ENCODE assay signal across 15 cellular contexts in genomic region chr11:202490-202889, GRCh38. TPM values are rescaled to one million over a fixed set of nuclear protein-coding genes. Genes with fewer than 3 reads are reported as not detected.
DNase-seq lines count a peak whose midpoint lies in the region; ATAC-seq and TF ChIP-seq lines count a peak whose summit lies in the region.
"Had no signal": no experiment of that assay in that cellular context is flagged by ENCODE, and none has a peak within 500 bp of the region (broad histone marks: within the 10 kb centered on the region; RNA-seq: fewer than 3 reads in every experiment).

No MANE protein-coding gene starts in this region.

- intact Hi-C loops in Right ventricle myocardium inferior (cut with DNase I) (no loop called here), stomach (cut with DNase I; ENCODE audit: low total_unique reads) (no loop called here)

- H3K27ac ChIP-seq in right atrium auricular region = no peak overlapping the region
- peak overlapping the region in 2 of 5 donors; percentile 18 to 48 for H3K27ac ChIP-seq in stomach

- peak; percentile 36 for DNase-seq in right atrium auricular region (ENCODE audit: low spot score)
- no peak for DNase-seq in Right ventricle myocardium inferior (ENCODE audit: missing footprints)
- DNase-seq in activated CD8-positive, alpha-beta T cell treated with anti-CD3 and anti-CD28 coated beads, Interleukin-2, amount 10 ng/mL, durations not matched to agents 7 days and 5 days = peak; percentile 19
- no peak for DNase-seq in immature natural killer cell
- DNase-seq in stomach = peak; percentile 14
- DNase-seq: DMS79; effector CD8-positive, alpha-beta T cell; mucosa of descending colon; NCI-H1105; NCI-H446 had no signal

- POLR2A ChIA-PET in activated CD8-positive, alpha-beta T cell treated with anti-CD3 and anti-CD28 coated beads, Interleukin-2, amount 10 ng/mL, durations not matched to agents 7 days and 5 days (lab: Charles Lee) = no interaction called here

- TF ChIP-seq CTCF in right atrium auricular region (IDR thresholded peaks at IDR 0.05) (no peak), stomach (IDR thresholded peaks at IDR 0.05) (no peak)

- peaks cover 36% of the 10 kb centered on the region for H3K36me3 ChIP-seq in right atrium auricular region
- H3K36me3 ChIP-seq in stomach = peaks cover 12 to 58% (median 55%) of the 10 kb centered on the region in 4 donors

- 78 to 88% (median 81%) methylated on average over 8 of the region's 8 CpGs for WGBS in stomach, 5 donors

- H3K9me3 Mint-ChIP-seq in activated CD8-positive, alpha-beta T cell treated with anti-CD3 and anti-CD28 coated beads, Interleukin-2, amount 10 ng/mL, durations not matched to agents 7 days and 5 days (ENCODE audit: insufficient read depth) = no peaks in the 10 kb centered on the region
- H3K9me3 Mint-ChIP-seq in immature natural killer cell = no peaks in the 10 kb centered on the region

- no peak for TF ChIP-seq EP300 in stomach (IDR thresholded peaks at IDR 0.05)

- H3K9me3 ChIP-seq in right atrium auricular region (no peaks in the 10 kb centered on the region), stomach (no peaks in the 10 kb centered on the region)
- H3K9me3 ChIP-seq: mucosa of descending colon had no signal

- H3K27me3 ChIP-seq in right atrium auricular region (no peaks in the 10 kb centered on the region), stomach (no peaks in the 10 kb centered on the region)

- H3K4me3 ChIP-seq in right atrium auricular region = no peak overlapping the region
- no peak overlapping the region for H3K4me3 ChIP-seq in stomach
- H3K4me3 ChIP-seq: mucosa of descending colon had no signal

- peaks cover 30% of the 10 kb centered on the region for H3K36me3 Mint-ChIP-seq in activated CD8-positive, alpha-beta T cell treated with anti-CD3 and anti-CD28 coated beads, Interleukin-2, amount 10 ng/mL, durations not matched to agents 7 days and 5 days (ENCODE audit: low read depth)
- peaks cover 0 to 8% (median 0%) of the 10 kb centered on the region in 3 donors for H3K36me3 Mint-ChIP-seq in immature natural killer cell

- ATAC-seq in Right ventricle myocardium inferior = no peak
- ATAC-seq in activated CD8-positive, alpha-beta T cell treated with anti-CD3 and anti-CD28 coated beads, Interleukin-2, amount 10 ng/mL, durations not matched to agents 7 days and 5 days = no peak
- no peak for ATAC-seq in HG03280 (IDR thresholded peaks at IDR 0.05; ENCODE audit: unreplicated experiment)
- ATAC-seq in HG03432 (IDR thresholded peaks at IDR 0.05; ENCODE audit: unreplicated experiment) = no peak
- no peak for ATAC-seq in HG02840 (IDR thresholded peaks at IDR 0.05; ENCODE audit: low FRiP score, unreplicated experiment)
- ATAC-seq: mucosa of descending colon had no signal

- peak overlapping the region; percentile 77 for H3K27ac Mint-ChIP-seq in activated CD8-positive, alpha-beta T cell treated with anti-CD3 and anti-CD28 coated beads, Interleukin-2, amount 10 ng/mL, durations not matched to agents 7 days and 5 days
- H3K27ac Mint-ChIP-seq in immature natural killer cell = peak overlapping the region in 4 of 6 donors; percentile 13 to 73 (median 45)

- no peaks in the 10 kb centered on the region for H3K27me3 Mint-ChIP-seq in activated CD8-positive, alpha-beta T cell treated with anti-CD3 and anti-CD28 coated beads, Interleukin-2, amount 10 ng/mL, durations not matched to agents 7 days and 5 days (ENCODE audit: low read depth)
- peaks cover 7 to 15% (median 10%) of the 10 kb centered on the region in 3 donors for H3K27me3 Mint-ChIP-seq in immature natural killer cell (ENCODE audit: low read depth in 3 of 3)

- CTCF ChIA-PET in activated CD8-positive, alpha-beta T cell treated with anti-CD3 and anti-CD28 coated beads, Interleukin-2, amount 10 ng/mL, durations not matched to agents 7 days and 5 days (lab: Charles Lee) = interaction anchor here (0.9 kb wide), 1 partner anchor 48 kb away, joined by 3 read pairs; no protein-coding TSS in a partner anchor

- no peak for TF ChIP-seq POLR2A in stomach (IDR thresholded peaks at IDR 0.05)

- peak overlapping the region; percentile 26 for H3K4me3 Mint-ChIP-seq in activated CD8-positive, alpha-beta T cell treated with anti-CD3 and anti-CD28 coated beads, Interleukin-2, amount 10 ng/mL, durations not matched to agents 7 days and 5 days
- no peak overlapping the region for H3K4me3 Mint-ChIP-seq in immature natural killer cell

- H3K4me1 ChIP-seq in right atrium auricular region (peaks cover 0 to 40% of the 10 kb centered on the region in 2 donors), stomach (peaks cover 13 to 55% (median 40%) of the 10 kb centered on the region in 4 donors)

- peaks cover 56% of the 10 kb centered on the region for H3K4me1 Mint-ChIP-seq in activated CD8-positive, alpha-beta T cell treated with anti-CD3 and anti-CD28 coated beads, Interleukin-2, amount 10 ng/mL, durations not matched to agents 7 days and 5 days (ENCODE audit: low read depth)
- H3K4me1 Mint-ChIP-seq in immature natural killer cell = peaks cover 37 to 39% of the 10 kb centered on the region in 2 donors

RNA-seq across cellular contexts. Expression of gene BET1L, which starts 4.7 kb away (rescaled TPM):
- total RNA-seq in right atrium auricular region (10 to 100 TPM; 20.7 to 25.9 TPM), Right ventricle myocardium inferior (19.4 TPM), stomach (10 to 100 TPM in 4 of 5 donors, 1 to 10 TPM in 1; 7.0 to 36.5 (median 25.0) TPM)
- 10 to 100 TPM; 33.8 to 34.2 TPM for total RNA-seq in activated CD8-positive, alpha-beta T cell treated with anti-CD3 and anti-CD28 coated beads, Interleukin-2, amount 10 ng/mL, durations not matched to agents 7 days and 5 days
- polyA plus RNA-seq in immature natural killer cell (10 to 100 TPM; 12.1 to 39.5 (median 24.6) TPM), stomach (10 to 100 TPM; 21.8 to 38.3 (median 28.1) TPM)

RNA-seq across cellular contexts. Expression of gene RIC8A, which starts 5.0 kb away (rescaled TPM):
- total RNA-seq in right atrium auricular region (100 to 1,000 TPM in 1 of 2 donors, 10 to 100 TPM in 1; 68.0 to 101 TPM), Right ventricle myocardium inferior (52.3 TPM), stomach (100 to 1,000 TPM in 2 of 5 donors, 10 to 100 TPM in 3; 45.2 to 262 (median 72.3) TPM)
- total RNA-seq in activated CD8-positive, alpha-beta T cell treated with anti-CD3 and anti-CD28 coated beads, Interleukin-2, amount 10 ng/mL, durations not matched to agents 7 days and 5 days = 100 to 1,000 TPM; 121 to 126 TPM
- polyA plus RNA-seq in immature natural killer cell (100 to 1,000 TPM in 2 of 3 donors, 10 to 100 TPM in 1; 91.0 to 132 (median 106) TPM), stomach (10 to 100 TPM; 39.2 to 60.8 (median 53.5) TPM)

RNA-seq across cellular contexts. Expression of gene SCGB1C1, which starts 9.6 kb away (rescaled TPM):
- total RNA-seq in right atrium auricular region (not detected), Right ventricle myocardium inferior (not detected), stomach (not detected)
- total RNA-seq in activated CD8-positive, alpha-beta T cell treated with anti-CD3 and anti-CD28 coated beads, Interleukin-2, amount 10 ng/mL, durations not matched to agents 7 days and 5 days = not detected
- polyA plus RNA-seq in immature natural killer cell (not detected), stomach (not detected)
- total RNA-seq: fibroblast of villous mesenchyme, mucosa of descending colon, OCI-LY7 had no signal

RNA-seq across cellular contexts. Expression of gene SIRT3, which starts 33.7 kb away (rescaled TPM):
- total RNA-seq in right atrium auricular region = 10 to 100 TPM; 18.3 to 31.4 TPM
- 39.7 TPM for total RNA-seq in Right ventricle myocardium inferior
- total RNA-seq in activated CD8-positive, alpha-beta T cell treated with anti-CD3 and anti-CD28 coated beads, Interleukin-2, amount 10 ng/mL, durations not matched to agents 7 days and 5 days = 10 to 100 TPM; 13.1 to 15.0 TPM
- polyA plus RNA-seq in immature natural killer cell = 10 to 100 TPM in 1 of 3 donors, 1 to 10 TPM in 2; 6.7 to 11.1 (median 7.4) TPM
- total RNA-seq in stomach = 10 to 100 TPM in 2 of 5 donors, 1 to 10 TPM in 3; 5.4 to 63.7 (median 7.3) TPM
- 10 to 100 TPM; 10.8 to 19.2 (median 13.8) TPM for polyA plus RNA-seq in stomach

RNA-seq across cellular contexts. Expression of gene PSMD13, which starts 34.3 kb away (rescaled TPM):
- total RNA-seq in right atrium auricular region (10 to 100 TPM; 75.3 to 80.3 TPM), Right ventricle myocardium inferior (91.7 TPM), stomach (100 to 1,000 TPM in 2 of 5 donors, 10 to 100 TPM in 3; 36.2 to 132 (median 64.9) TPM)
- 100 to 1,000 TPM; 164 to 173 TPM for total RNA-seq in activated CD8-positive, alpha-beta T cell treated with anti-CD3 and anti-CD28 coated beads, Interleukin-2, amount 10 ng/mL, durations not matched to agents 7 days and 5 days
- polyA plus RNA-seq in immature natural killer cell (100 to 1,000 TPM; 257 to 353 (median 345) TPM), stomach (100 to 1,000 TPM; 116 to 126 (median 123) TPM)

Comparison
In these comparisons a context has a peak if more than half of its experiments do, and no peak if none do; other contexts are left out.
1. DNase-seq: peak in right atrium auricular region (single experiment), activated CD8-positive, alpha-beta T cell treated with anti-CD3 and anti-CD28 coated beads, Interleukin-2, amount 10 ng/mL, durations not matched to agents 7 days and 5 days (single experiment) and stomach (single experiment); none in Right ventricle myocardium inferior (single experiment) and immature natural killer cell (0 of 3).